8 cellular contexts compared by ENCODE assay signal in genomic region chr12:107760207-107760816, GRCh38. TPM values are rescaled to one million over a fixed set of nuclear protein-coding genes. Genes with fewer than 3 reads are reported as not detected.
DNase-seq lines count a peak whose midpoint lies in the region; ATAC-seq and TF ChIP-seq lines count a peak whose summit lies in the region.

No MANE protein-coding gene starts in this region.

- H3K27me3 ChIP-seq in CD8-positive, alpha-beta T cell (ENCODE audit: insufficient read depth, low read length): no peaks in the 10 kb centered on the region

- H3K27ac Mint-ChIP-seq in CD8-positive, alpha-beta T cell: peak overlapping the region; percentile 83
- peak overlapping the region; percentile 82 to 86 for H3K27ac Mint-ChIP-seq in T-cell

- peaks cover 31% of the 10 kb centered on the region for H3K4me1 ChIP-seq in CD8-positive, alpha-beta T cell (ENCODE audit: insufficient read depth, low read length)

- H3K4me1 Mint-ChIP-seq in CD8-positive, alpha-beta T cell (ENCODE audit: low read depth): peaks cover 44% of the 10 kb centered on the region
- H3K4me1 Mint-ChIP-seq in T-cell: peaks cover 32 to 37% (median 36%) of the 10 kb centered on the region in 3 donors

- no peak for TF ChIP-seq POLR2A in lower leg skin (IDR thresholded peaks at IDR 0.05)

- CTCF ChIA-PET in CD8-positive, alpha-beta T cell (lab: Charles Lee): interaction anchor here (0.6 to 1.8 kb wide), 2 partner anchors 9 to 14 kb away, joined by 3 to 4 read pairs; partner anchors contain the start of gene ASCL4
- CTCF ChIA-PET in T-cell (lab: Charles Lee): interaction anchor here in 1 of 2 donors (1.0 kb wide), 2 partner anchors 18 to 84 kb away, joined by 4 to 5 read pairs; no protein-coding TSS in a partner anchor

- peak overlapping the region; percentile 87 for H3K4me3 Mint-ChIP-seq in CD8-positive, alpha-beta T cell
- peak overlapping the region; percentile 83 to 90 (median 88) for H3K4me3 Mint-ChIP-seq in T-cell

- WGBS in lower leg skin, 2 donors: 1% methylated on average over 26 to 29 of the region's 30 CpGs

- peaks cover 25% of the 10 kb centered on the region for H3K36me3 Mint-ChIP-seq in CD8-positive, alpha-beta T cell
- H3K36me3 Mint-ChIP-seq in T-cell: peaks cover 8% of the 10 kb centered on the region

- TF ChIP-seq CTCF in CD8-positive, alpha-beta T cell (IDR thresholded peaks at IDR 0.05): no peak
- TF ChIP-seq CTCF in lower leg skin (IDR thresholded peaks at IDR 0.05): no peak

- POLR2A ChIA-PET in CD8-positive, alpha-beta T cell (lab: Charles Lee): interaction anchor here (0.7 kb wide), 1 partner anchor 75 kb away, joined by 3 read pairs; no protein-coding TSS in a partner anchor
- POLR2A ChIA-PET in T-cell (lab: Charles Lee): interaction anchor here in 1 of 2 donors (0.7 kb wide), 1 partner anchor 80 kb away, joined by 3 read pairs; no protein-coding TSS in a partner anchor

- intact Hi-C loops in CD8-positive, alpha-beta T cell (cut with DNase I, micrococcal nuclease): loop anchor here (2.0 to 5.0 kb wide), 16 partner anchors 76 to 1952 kb away; partner anchors contain the start of genes SSH1 (in 2 of the 2), ALKBH2 (in 1 of the 2), CKAP4 (in 1 of the 2) and CRY1 (in 1 of the 2)
- intact Hi-C loops in lower leg skin (cut with DNase I; ENCODE audit: low total_unique reads): no loop called here

- peak overlapping the region; percentile 76 for H3K4me3 ChIP-seq in CD8-positive, alpha-beta T cell (ENCODE audit: low read depth, low read length)
- peak overlapping the region; percentile 77 for H3K4me3 ChIP-seq in lower leg skin (ENCODE audit: low read depth, poor library complexity, severe bottlenecking)

- no peaks in the 10 kb centered on the region for H3K9me3 ChIP-seq in CD8-positive, alpha-beta T cell (ENCODE audit: low read length)

- peak in 5 of 7 experiments; percentile 17 to 61 (median 32) for DNase-seq in CD8-positive, alpha-beta T cell
- DNase-seq in T-cell (peak in 27 of 34 experiments; percentile 4 to 34 (median 15)), cerebellar cortex (ENCODE audit: low spot score) (peak; percentile 16), lower leg skin (ENCODE audit: low spot score in 2 of 2) (peak; percentile 22 to 85), OCI-M2 (lab: John Stamatoyannopoulos, UW; ENCODE audit: unreplicated experiment) (no peak)
- DNase-seq in stimulated activated CD8-positive, alpha-beta memory T cell treated with anti-CD3 and anti-CD28 coated beads, Interleukin-15, amount 100 ng/mL, for 24 hours (ENCODE audit: low read depth): peak; percentile 6

- peaks cover under 1% of the 10 kb centered on the region for H3K36me3 ChIP-seq in CD8-positive, alpha-beta T cell (ENCODE audit: insufficient read depth, low read length)

- ATAC-seq in CD8-positive, alpha-beta T cell: peak; percentile 13
- peak; percentile 14 for ATAC-seq in GM19467 (IDR thresholded peaks at IDR 0.05; ENCODE audit: unreplicated experiment)
- peak; percentile 11 for ATAC-seq in HG03571 (IDR thresholded peaks at IDR 0.05; ENCODE audit: unreplicated experiment)
- ATAC-seq in T-cell (replicated peaks in 1 of 4): peak; percentile 22 to 42 (median 30)

- peak overlapping the region; percentile 83 for H3K27ac ChIP-seq in CD8-positive, alpha-beta T cell (ENCODE audit: low read depth, low read length)

- H3K9me3 Mint-ChIP-seq in CD8-positive, alpha-beta T cell: no peaks in the 10 kb centered on the region
- no peaks in the 10 kb centered on the region for H3K9me3 Mint-ChIP-seq in T-cell

- no peaks in the 10 kb centered on the region for H3K27me3 Mint-ChIP-seq in CD8-positive, alpha-beta T cell (ENCODE audit: low read depth)
- no peaks in the 10 kb centered on the region for H3K27me3 Mint-ChIP-seq in T-cell

RNA-seq across cellular contexts. Expression of gene PRDM4, which starts 0.6 kb away (rescaled TPM):
- total RNA-seq in CD8-positive, alpha-beta T cell: 10 to 100 TPM; 44.9 to 46.0 TPM
- 10 to 100 TPM; 30.2 to 42.4 (median 40.0) TPM for total RNA-seq in T-cell
- 10 to 100 TPM; 15.4 to 37.3 (median 21.6) TPM for total RNA-seq in lower leg skin

RNA-seq across cellular contexts. Expression of gene ASCL4, which starts 14.2 kb away (rescaled TPM):
- not detected for total RNA-seq in CD8-positive, alpha-beta T cell
- total RNA-seq in T-cell (not detected), lower leg skin (under 1 TPM in 1 of 4 donors, not detected in 3; 0.13 TPM)
